In the genomic region with DNA sequence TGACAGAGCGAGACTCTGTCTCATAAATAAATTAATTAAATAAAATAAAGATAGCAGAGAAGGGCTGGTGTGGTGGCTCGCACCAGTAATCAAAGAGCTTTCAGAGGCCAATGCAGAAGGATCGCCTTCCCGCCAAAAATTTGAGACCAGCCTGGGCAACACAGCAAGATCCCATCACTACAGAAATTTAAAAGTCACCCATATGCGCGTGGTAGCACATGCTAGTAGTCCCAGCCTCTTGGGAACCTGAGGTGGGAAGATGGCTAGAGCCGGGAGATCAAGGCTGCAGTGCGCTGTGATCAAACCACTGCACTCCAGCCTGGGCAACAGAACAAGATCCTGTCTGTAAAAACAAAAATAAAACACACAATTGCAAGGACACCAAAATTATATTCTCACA, we compare ENCODE assay signal across 24 cellular contexts.
"Had no signal": no experiment of that assay in that cellular context is flagged by ENCODE, and none has a peak within 500 bp of the region (broad histone marks: within the 10 kb centered on the region; RNA-seq: fewer than 3 reads in every experiment).

No MANE protein-coding gene starts in this region.

- H3K4me1 Mint-ChIP-seq: endodermal cell, neural progenitor cell had no signal

- H3K4me1 ChIP-seq: gastrocnemius medialis, left lung, neural progenitor cell had no signal

- H3K4me3 ChIP-seq: gastrocnemius medialis, hepatocyte, left lung, neural progenitor cell, pancreas, skin epidermis, thoracic aorta, transverse colon, vagina had no signal

- H3K9me3 Mint-ChIP-seq: endodermal cell; naive thymus-derived CD4-positive, alpha-beta T cell; nephron; neural progenitor cell; stimulated activated naive B cell treated with anti-CD40 and anti-IgM and Interleukin-4, amounts not matched to agents 10 μg/mL and 1 μg/mL and 100 μg/mL, for 72 hours; stimulated activated naive CD8-positive, alpha-beta T cell treated with anti-CD3 and anti-CD28 coated beads, Interleukin-15, Interleukin-2, amounts not matched to agents 100 ng/mL and 50 ng/mL, for 24 hours had no signal

- H3K27ac Mint-ChIP-seq: endodermal cell; neural progenitor cell; stimulated activated naive B cell treated with anti-CD40 and anti-IgM and Interleukin-4, amounts not matched to agents 10 μg/mL and 1 μg/mL and 100 μg/mL, for 72 hours; stimulated activated naive CD8-positive, alpha-beta T cell treated with anti-CD3 and anti-CD28 coated beads, Interleukin-15, Interleukin-2, amounts not matched to agents 100 ng/mL and 50 ng/mL, for 24 hours had no signal

- H3K9me3 ChIP-seq: gastrocnemius medialis, left lung, pancreas, thoracic aorta, transverse colon, vagina had no signal

- H3K27ac ChIP-seq: epithelial cell of prostate, gastrocnemius medialis, hepatocyte, left lung, neural progenitor cell, pancreas, skin epidermis, thoracic aorta, transverse colon, vagina had no signal

- H3K27me3 ChIP-seq: gastrocnemius medialis, hepatocyte, left lung, neural progenitor cell, pancreas, transverse colon, vagina had no signal

- H3K27me3 Mint-ChIP-seq: naive thymus-derived CD4-positive, alpha-beta T cell; stimulated activated naive B cell treated with anti-CD40 and anti-IgM and Interleukin-4, amounts not matched to agents 10 μg/mL and 1 μg/mL and 100 μg/mL, for 72 hours; stimulated activated naive CD8-positive, alpha-beta T cell treated with anti-CD3 and anti-CD28 coated beads, Interleukin-15, Interleukin-2, amounts not matched to agents 100 ng/mL and 50 ng/mL, for 24 hours had no signal

- DNase-seq: cerebellar nuclear complex; effector CD8-positive, alpha-beta T cell; endodermal cell; foreskin fibroblast; gastrocnemius medialis; head of caudate nucleus; left cardiac atrium; left lung; mesenchymal stem cell; midbrain; naive thymus-derived CD4-positive, alpha-beta T cell; stimulated activated CD4-positive, alpha-beta T cell treated with anti-CD3 and anti-CD28 coated beads, Interleukin-15, amount 100 ng/mL, for 24 hours; stimulated activated CD4-positive, alpha-beta T cell treated with anti-CD3 and anti-CD28 coated beads, Interleukin-2, amount 100 ng/mL, for 48 hours; stimulated activated naive B cell treated with anti-CD40 and anti-IgM and Interleukin-4, amounts not matched to agents 10 μg/mL and 1 μg/mL and 100 μg/mL, for 72 hours; transverse colon had no signal

- H3K4me3 Mint-ChIP-seq: endodermal cell; naive thymus-derived CD4-positive, alpha-beta T cell; neural progenitor cell; stimulated activated naive B cell treated with anti-CD40 and anti-IgM and Interleukin-4, amounts not matched to agents 10 μg/mL and 1 μg/mL and 100 μg/mL, for 72 hours; stimulated activated naive CD8-positive, alpha-beta T cell treated with anti-CD3 and anti-CD28 coated beads, Interleukin-15, Interleukin-2, amounts not matched to agents 100 ng/mL and 50 ng/mL, for 24 hours had no signal
